35 cellular contexts compared by ENCODE assay signal in the genomic region with DNA sequence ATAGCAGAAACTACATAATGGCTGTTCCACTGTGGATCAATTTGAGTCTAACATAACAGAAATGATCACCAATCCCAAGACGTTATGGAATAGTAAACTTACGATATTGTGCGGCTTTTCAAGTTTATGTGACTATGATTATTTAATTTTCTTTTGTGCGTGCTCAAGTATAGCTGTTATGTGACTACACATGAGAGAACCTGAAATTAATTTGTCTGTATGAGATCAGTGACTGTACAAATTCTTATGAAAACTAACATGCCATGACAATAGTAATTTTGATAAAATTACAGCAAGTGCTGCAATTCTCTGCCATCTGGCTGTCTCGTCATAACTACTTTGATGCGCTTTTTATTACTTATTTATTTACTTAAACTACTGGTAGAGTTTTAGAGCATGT.
"Had no signal": no experiment of that assay in that cellular context is flagged by ENCODE, and none has a peak within 500 bp of the region (broad histone marks: within the 10 kb centered on the region; RNA-seq: fewer than 3 reads in every experiment).

No MANE protein-coding gene starts in this region.

- H3K4me3 ChIP-seq: adrenal gland, body of pancreas, breast epithelium had no signal

- ATAC-seq: activated CD8-positive, alpha-beta T cell treated with anti-CD3 and anti-CD28 coated beads for 36 hours; activated naive CD4-positive, alpha-beta T cell treated with anti-CD3 and anti-CD28 coated beads, Interleukin-2, amount 50 U/mL, for 72 hours; activated T-cell treated with anti-CD3 and anti-CD28 coated beads, Interleukin-2, amount 50 U/mL, for 4 hours; activated T-cell treated with anti-CD3 and anti-CD28 coated beads, Interleukin-2, amount 50 U/mL, for 72 hours; activated T-helper 17 cell treated with anti-CD3 and anti-CD28 coated beads, Interleukin-2, amount 50 U/mL, for 72 hours; body of pancreas had no signal

- H3K4me3 Mint-ChIP-seq: activated B cell treated with CpG ODN at 0.5 μM for 24 hours; activated CD4-positive, alpha-beta memory T cell treated with anti-CD3 and anti-CD28 coated beads for 36 hours; activated CD4-positive, alpha-beta T cell treated with anti-CD3 and anti-CD28 coated beads, Interleukin-2, amount 10 ng/mL, durations not matched to agents 24 days and 14 days; activated CD8-positive, alpha-beta T cell treated with anti-CD3 and anti-CD28 coated beads for 36 hours; activated naive CD4-positive, alpha-beta T cell treated with anti-CD3 and anti-CD28 coated beads for 36 hours; activated naive CD8-positive, alpha-beta T cell treated with anti-CD3 and anti-CD28 coated beads for 36 hours; activated T-cell treated with anti-CD3 and anti-CD28 coated beads, Interleukin-2, amount 50 U/mL, for 4 hours; activated T-cell treated with anti-CD3 and anti-CD28 coated beads, Interleukin-2, amount 50 U/mL, for 72 hours; activated T-helper 1 cell treated with anti-CD3 and anti-CD28 coated beads, Interleukin-12 subunit alpha, Interleukin-12 subunit beta, Interleukin-2, Interleukin-4 antibody, amounts not matched to agents 30 ng/mL and 10 ng/mL and 1 ng/mL, durations not matched to agents 14 hours and 24 hours and 36 hours; activated T-helper 17 cell treated with anti-CD3 and anti-CD28 coated beads, Interleukin-2, amount 50 U/mL, for 72 hours; T-helper 1 cell treated with Interleukin-12 subunit alpha and Interleukin-12 subunit beta and Interleukin-4 antibody, amounts not matched to agents 30 μg/mL and 1 μg/mL, for 36 hours; T-helper 2 cell treated with Interferon-gamma antibody and Interleukin-4, amounts not matched to agents 5 μg/mL and 100 μg/mL, for 36 hours had no signal

- H3K27me3 Mint-ChIP-seq: activated B cell treated with CpG ODN at 0.5 μM for 24 hours; activated CD4-positive, alpha-beta memory T cell treated with anti-CD3 and anti-CD28 coated beads for 36 hours; activated CD4-positive, alpha-beta T cell treated with anti-CD3 and anti-CD28 coated beads, Interleukin-2, amount 10 ng/mL, durations not matched to agents 24 days and 14 days; activated CD8-positive, alpha-beta T cell treated with anti-CD3 and anti-CD28 coated beads for 36 hours; activated naive CD8-positive, alpha-beta T cell treated with anti-CD3 and anti-CD28 coated beads for 36 hours; activated T-helper 17 cell treated with anti-CD3 and anti-CD28 coated beads, Interleukin-2, amount 50 U/mL, for 72 hours had no signal

- H3K27ac Mint-ChIP-seq: activated B cell treated with CpG ODN at 0.5 μM for 24 hours; activated CD4-positive, alpha-beta memory T cell treated with anti-CD3 and anti-CD28 coated beads for 36 hours; activated CD4-positive, alpha-beta T cell treated with anti-CD3 and anti-CD28 coated beads, Interleukin-2, amount 10 ng/mL, durations not matched to agents 24 days and 14 days; activated CD8-positive, alpha-beta T cell treated with anti-CD3 and anti-CD28 coated beads for 36 hours; activated naive CD4-positive, alpha-beta T cell treated with anti-CD3 and anti-CD28 coated beads for 36 hours; activated naive CD4-positive, alpha-beta T cell treated with anti-CD3 and anti-CD28 coated beads, Interleukin-2, amount 50 U/mL, for 72 hours; activated naive CD8-positive, alpha-beta T cell treated with anti-CD3 and anti-CD28 coated beads for 36 hours; activated T-cell treated with anti-CD3 and anti-CD28 coated beads, Interleukin-2, amount 50 U/mL, for 72 hours; activated T-helper 1 cell treated with anti-CD3 and anti-CD28 coated beads, Interleukin-12 subunit alpha, Interleukin-12 subunit beta, Interleukin-2, Interleukin-4 antibody, amounts not matched to agents 30 ng/mL and 10 ng/mL and 1 ng/mL, durations not matched to agents 14 hours and 24 hours and 36 hours; activated T-helper 17 cell treated with anti-CD3 and anti-CD28 coated beads, Interleukin-2, amount 50 U/mL, for 72 hours; T-helper 1 cell treated with Interleukin-12 subunit alpha and Interleukin-12 subunit beta and Interleukin-4 antibody, amounts not matched to agents 30 μg/mL and 1 μg/mL, for 36 hours; T-helper 2 cell treated with Interferon-gamma antibody and Interleukin-4, amounts not matched to agents 5 μg/mL and 100 μg/mL, for 36 hours had no signal

- H3K27me3 ChIP-seq: adrenal gland, body of pancreas, brain microvascular endothelial cell, breast epithelium had no signal

- H3K36me3 ChIP-seq: adrenal gland, brain microvascular endothelial cell, breast epithelium had no signal

- H3K36me3 Mint-ChIP-seq: activated CD4-positive, alpha-beta memory T cell treated with anti-CD3 and anti-CD28 coated beads for 36 hours; activated naive CD4-positive, alpha-beta T cell treated with anti-CD3 and anti-CD28 coated beads, Interleukin-2, amount 50 U/mL, for 72 hours; activated naive CD8-positive, alpha-beta T cell treated with anti-CD3 and anti-CD28 coated beads for 36 hours had no signal

- H3K4me1 Mint-ChIP-seq: activated B cell treated with CpG ODN at 0.5 μM for 24 hours; activated CD4-positive, alpha-beta T cell treated with anti-CD3 and anti-CD28 coated beads, Interleukin-2, amount 10 ng/mL, durations not matched to agents 24 days and 14 days; activated naive CD8-positive, alpha-beta T cell treated with anti-CD3 and anti-CD28 coated beads for 36 hours; activated T-helper 17 cell treated with anti-CD3 and anti-CD28 coated beads, Interleukin-2, amount 50 U/mL, for 72 hours had no signal

- DNase-seq: activated B cell treated with CpG ODN at 0.5 μM for 24 hours; activated CD4-positive, alpha-beta memory T cell treated with anti-CD3 and anti-CD28 coated beads for 36 hours; activated CD4-positive, alpha-beta T cell treated with anti-CD3 and anti-CD28 coated beads for 4 hours; activated CD4-positive, alpha-beta T cell treated with anti-CD3 and anti-CD28 coated beads, Interleukin-2, amount 10 ng/mL, durations not matched to agents 24 days and 14 days; activated CD4-positive, alpha-beta T cell treated with anti-CD3 and anti-CD28 coated beads, Interleukin-2, amount 50 U/mL, for 1 hour; activated CD4-positive, alpha-beta T cell treated with anti-CD3 and anti-CD28 coated beads, Interleukin-2, amount 50 U/mL, for 4 hours; activated CD4-positive, CD25-positive, alpha-beta regulatory T cell treated with anti-CD3 and anti-CD28 coated beads, Interleukin-2, amount 50 U/mL, for 72 hours; activated CD8-positive, alpha-beta memory T cell treated with anti-CD3 and anti-CD28 coated beads, Interleukin-2, amount 50 U/mL, for 4 hours; activated CD8-positive, alpha-beta T cell treated with anti-CD3 and anti-CD28 coated beads for 36 hours; activated effector memory CD4-positive, alpha-beta T cell treated with anti-CD3 and anti-CD28 coated beads, Interleukin-2, amount 50 U/mL, for 16 hours; activated gamma-delta T cell treated with Interleukin-2 at 50 U/mL for 16 hours; activated naive CD4-positive, alpha-beta T cell; activated naive CD4-positive, alpha-beta T cell treated with anti-CD3 and anti-CD28 coated beads for 36 hours; activated naive CD4-positive, alpha-beta T cell treated with anti-CD3 and anti-CD28 coated beads, Interleukin-2, amount 50 U/mL, for 16 hours; activated naive CD8-positive, alpha-beta T cell treated with anti-CD3 and anti-CD28 coated beads for 36 hours; activated T-cell treated with anti-CD3 and anti-CD28 coated beads for 4 hours; activated T-cell treated with anti-CD3 and anti-CD28 coated beads, Interleukin-2, amount 50 U/mL, for 1 hour; activated T-cell treated with anti-CD3 and anti-CD28 coated beads, Interleukin-2, amount 50 U/mL, for 4 hours; activated T-cell treated with anti-CD3 and anti-CD28 coated beads, Interleukin-2, amount 50 U/mL, for 72 hours; adrenal gland; amniotic stem cell; aorta; body of pancreas; brain microvascular endothelial cell; central memory CD4-positive, alpha-beta T cell; T-helper 1 cell; T-helper 2 cell; T-helper 9 cell had no signal

- H3K9me3 ChIP-seq: adrenal gland, body of pancreas, breast epithelium had no signal

- H3K9me3 Mint-ChIP-seq: activated B cell treated with CpG ODN at 0.5 μM for 24 hours; activated CD4-positive, alpha-beta memory T cell treated with anti-CD3 and anti-CD28 coated beads for 36 hours; activated CD4-positive, alpha-beta T cell treated with anti-CD3 and anti-CD28 coated beads, Interleukin-2, amount 10 ng/mL, durations not matched to agents 24 days and 14 days; activated CD8-positive, alpha-beta T cell treated with anti-CD3 and anti-CD28 coated beads for 36 hours; activated naive CD4-positive, alpha-beta T cell treated with anti-CD3 and anti-CD28 coated beads for 36 hours; activated naive CD8-positive, alpha-beta T cell treated with anti-CD3 and anti-CD28 coated beads for 36 hours; activated T-cell treated with anti-CD3 and anti-CD28 coated beads, Interleukin-2, amount 50 U/mL, for 4 hours; activated T-cell treated with anti-CD3 and anti-CD28 coated beads, Interleukin-2, amount 50 U/mL, for 72 hours; activated T-helper 1 cell treated with anti-CD3 and anti-CD28 coated beads, Interleukin-12 subunit alpha, Interleukin-12 subunit beta, Interleukin-2, Interleukin-4 antibody, amounts not matched to agents 30 ng/mL and 10 ng/mL and 1 ng/mL, durations not matched to agents 14 hours and 24 hours and 36 hours; activated T-helper 17 cell treated with anti-CD3 and anti-CD28 coated beads, Interleukin-2, amount 50 U/mL, for 72 hours; T-helper 1 cell treated with Interleukin-12 subunit alpha and Interleukin-12 subunit beta and Interleukin-4 antibody, amounts not matched to agents 30 μg/mL and 1 μg/mL, for 36 hours; T-helper 2 cell treated with Interferon-gamma antibody and Interleukin-4, amounts not matched to agents 5 μg/mL and 100 μg/mL, for 36 hours had no signal

- H3K4me1 ChIP-seq: adrenal gland, body of pancreas, breast epithelium had no signal

- H3K27ac ChIP-seq: adrenal gland, body of pancreas, brain microvascular endothelial cell, breast epithelium, VCaP had no signal
